ENCODE assay signal across 8 cellular contexts in genomic region chr11:44559207-44559943, GRCh38. TPM values are rescaled to one million over a fixed set of nuclear protein-coding genes. Genes with fewer than 3 reads are reported as not detected.
A peak's percentile ranks its signal among the peaks of the same experiment; 100 is the strongest.
DNase-seq lines count a peak whose midpoint lies in the region; ATAC-seq and TF ChIP-seq lines count a peak whose summit lies in the region.

No MANE protein-coding gene starts in this region.

- in situ Hi-C loops in gastrocnemius medialis (cut with MboI; ENCODE audit: low sequenced_read_pairs in 4 of 4) = loop anchor here (5.0 to 10.0 kb wide), 3 partner anchors 58 to 355 kb away; no protein-coding TSS in a partner anchor

- TF ChIP-seq POLR2A in Peyer's patch (IDR thresholded peaks at IDR 0.05) (no peak), gastrocnemius medialis (IDR thresholded peaks at IDR 0.05) (no peak)

- no peak overlapping the region for H3K4me3 Mint-ChIP-seq in activated CD4-positive, alpha-beta T cell treated with anti-CD3 and anti-CD28 coated beads, Interleukin-2, amount 10 ng/mL, durations not matched to agents 7 days and 5 days
- peak overlapping the region in 2 of 10 donors; percentile 41 to 60 for H3K4me3 Mint-ChIP-seq in naive thymus-derived CD4-positive, alpha-beta T cell

- H3K4me1 ChIP-seq in Peyer's patch = peaks cover 0 to 26% (median 13%) of the 10 kb centered on the region in 4 donors
- peaks cover 9 to 13% of the 10 kb centered on the region in 2 donors for H3K4me1 ChIP-seq in naive thymus-derived CD4-positive, alpha-beta T cell (ENCODE audit: control insufficient read depth in 2 of 2, insufficient read depth in 2 of 2, low read length in 2 of 2)
- H3K4me1 ChIP-seq in gastrocnemius medialis = peaks cover 11 to 12% of the 10 kb centered on the region in 2 donors

- intact Hi-C loops in naive thymus-derived CD4-positive, alpha-beta T cell (cut with micrococcal nuclease) = loop anchor here (5.0 kb wide), 1 partner anchor 333 kb away; no protein-coding TSS in a partner anchor
- intact Hi-C loops in posterior vena cava (cut with DNase I) (loop anchor here in 1 of 2 donors (2.0 kb wide), 1 partner anchor 61 kb away; no protein-coding TSS in a partner anchor), gastrocnemius medialis (cut with DNase I; ENCODE audit: low total_unique reads) (loop anchor here (5.0 kb wide), 1 partner anchor 353 kb away; no protein-coding TSS in a partner anchor)

- peaks cover 4% of the 10 kb centered on the region for H3K9me3 Mint-ChIP-seq in activated CD4-positive, alpha-beta T cell treated with anti-CD3 and anti-CD28 coated beads, Interleukin-2, amount 10 ng/mL, durations not matched to agents 7 days and 5 days
- peaks cover 0 to 3% (median 0%) of the 10 kb centered on the region in 11 donors for H3K9me3 Mint-ChIP-seq in naive thymus-derived CD4-positive, alpha-beta T cell

- H3K36me3 ChIP-seq in Peyer's patch (no peaks in the 10 kb centered on the region), gastrocnemius medialis (no peaks in the 10 kb centered on the region)
- no peaks in the 10 kb centered on the region for H3K36me3 ChIP-seq in naive thymus-derived CD4-positive, alpha-beta T cell (ENCODE audit: control insufficient read depth in 2 of 3, insufficient read depth in 3 of 3, low read length in 3 of 3)

- H3K27ac ChIP-seq in Peyer's patch (peak overlapping the region in 2 of 4 donors; percentile 6 to 65), gastrocnemius medialis (no peak overlapping the region)
- peak overlapping the region; percentile 35 for H3K27ac ChIP-seq in naive thymus-derived CD4-positive, alpha-beta T cell (ENCODE audit: low read depth, low read length)

- H3K4me1 Mint-ChIP-seq in activated CD4-positive, alpha-beta T cell treated with anti-CD3 and anti-CD28 coated beads, Interleukin-2, amount 10 ng/mL, durations not matched to agents 7 days and 5 days = peaks cover 50% of the 10 kb centered on the region
- peaks cover 11 to 46% (median 29%) of the 10 kb centered on the region in 7 donors for H3K4me1 Mint-ChIP-seq in naive thymus-derived CD4-positive, alpha-beta T cell

- CTCF ChIA-PET in activated CD4-positive, alpha-beta T cell treated with anti-CD3 and anti-CD28 coated beads, Interleukin-2, amount 10 ng/mL, durations not matched to agents 7 days and 5 days (lab: Charles Lee) = interaction anchor here (0.8 to 4.7 kb wide), 9 partner anchors 11 to 63 kb away, joined by 3 to 28 read pairs (median 4); no protein-coding TSS in a partner anchor
- CTCF ChIA-PET in naive thymus-derived CD4-positive, alpha-beta T cell (lab: Charles Lee) = interaction anchor here (1.2 to 15.2 kb wide), 8 partner anchors 10 to 352 kb away, joined by 3 to 379 read pairs (median 5); no protein-coding TSS in a partner anchor

- POLR2A ChIA-PET in activated CD4-positive, alpha-beta T cell treated with anti-CD3 and anti-CD28 coated beads, Interleukin-2, amount 10 ng/mL, durations not matched to agents 7 days and 5 days (lab: Charles Lee) = no interaction called here
- POLR2A ChIA-PET in naive thymus-derived CD4-positive, alpha-beta T cell (lab: Charles Lee) = interaction anchor here (0.8 to 3.3 kb wide), 3 partner anchors 12 to 56 kb away, joined by 4 to 32 read pairs (median 11); no protein-coding TSS in a partner anchor

- no peak overlapping the region for H3K4me3 ChIP-seq in Peyer's patch
- H3K4me3 ChIP-seq in naive thymus-derived CD4-positive, alpha-beta T cell (ENCODE audit: low read length) = peak overlapping the region; percentile 27
- no peak overlapping the region for H3K4me3 ChIP-seq in gastrocnemius medialis

- TF ChIP-seq CTCF in Peyer's patch (IDR thresholded peaks at IDR 0.05) (no peak), gastrocnemius medialis (IDR thresholded peaks at IDR 0.05 in 4 of 5, conservative IDR thresholded peaks at IDR 0.05 in 1 of 5) (no peak)

- H3K27me3 ChIP-seq in Peyer's patch = no peaks in the 10 kb centered on the region
- H3K27me3 ChIP-seq in naive thymus-derived CD4-positive, alpha-beta T cell (ENCODE audit: control insufficient read depth in 2 of 2, insufficient read depth in 2 of 2, low read length in 2 of 2) = no peaks in the 10 kb centered on the region
- H3K27me3 ChIP-seq in gastrocnemius medialis = no peaks in the 10 kb centered on the region

- peak; percentile 62 for DNase-seq in activated CD4-positive, alpha-beta T cell treated with anti-CD3 and anti-CD28 coated beads, Interleukin-2, amount 10 ng/mL, durations not matched to agents 7 days and 5 days
- no peak for DNase-seq in activated CD4-positive, alpha-beta T cell treated with anti-CD3 and anti-CD28 coated beads for 4 hours
- DNase-seq in Peyer's patch (peak in 2 of 3 donors; percentile 62 to 64), posterior vena cava (ENCODE audit: low spot score) (no peak), dermis blood vessel endothelial cell (no peak), gastrocnemius medialis (no peak)
- DNase-seq in naive thymus-derived CD4-positive, alpha-beta T cell = no peak

- H3K9me3 ChIP-seq in Peyer's patch = no peaks in the 10 kb centered on the region
- H3K9me3 ChIP-seq in naive thymus-derived CD4-positive, alpha-beta T cell (ENCODE audit: control insufficient read depth in 2 of 3, low read length in 3 of 3) = no peaks in the 10 kb centered on the region
- H3K9me3 ChIP-seq in gastrocnemius medialis = no peaks in the 10 kb centered on the region

- H3K27me3 Mint-ChIP-seq in activated CD4-positive, alpha-beta T cell treated with anti-CD3 and anti-CD28 coated beads, Interleukin-2, amount 10 ng/mL, durations not matched to agents 7 days and 5 days = no peaks in the 10 kb centered on the region
- H3K27me3 Mint-ChIP-seq in naive thymus-derived CD4-positive, alpha-beta T cell = no peaks in the 10 kb centered on the region

- no peaks in the 10 kb centered on the region for H3K36me3 Mint-ChIP-seq in activated CD4-positive, alpha-beta T cell treated with anti-CD3 and anti-CD28 coated beads, Interleukin-2, amount 10 ng/mL, durations not matched to agents 7 days and 5 days (ENCODE audit: low read depth)
- H3K36me3 Mint-ChIP-seq in naive thymus-derived CD4-positive, alpha-beta T cell = peaks cover 0 to 1% (median 0%) of the 10 kb centered on the region in 5 donors

- H3K27ac Mint-ChIP-seq in activated CD4-positive, alpha-beta T cell treated with anti-CD3 and anti-CD28 coated beads, Interleukin-2, amount 10 ng/mL, durations not matched to agents 7 days and 5 days = peak overlapping the region; percentile 84
- peak overlapping the region in 6 of 9 donors; percentile 10 to 74 (median 65) for H3K27ac Mint-ChIP-seq in naive thymus-derived CD4-positive, alpha-beta T cell

- ATAC-seq in HG02973 (IDR thresholded peaks at IDR 0.05; ENCODE audit: unreplicated experiment) = peak; percentile 74
- ATAC-seq in naive thymus-derived CD4-positive, alpha-beta T cell = peak; percentile 61
- no peak for ATAC-seq in gastrocnemius medialis

RNA-seq across cellular contexts. Expression of gene CD82, which starts 6.1 kb away (rescaled TPM):
- 100 to 1,000 TPM; 126 to 128 TPM for total RNA-seq in activated CD4-positive, alpha-beta T cell treated with anti-CD3 and anti-CD28 coated beads, Interleukin-2, amount 10 ng/mL, durations not matched to agents 7 days and 5 days
- total RNA-seq in Peyer's patch (100 to 1,000 TPM in 1 of 4 donors, 10 to 100 TPM in 3; 40.4 to 140 (median 78.4) TPM), posterior vena cava (10 to 100 TPM; 26.8 to 28.6 TPM), dermis blood vessel endothelial cell (8.5 and 14.1 TPM in 2 replicates), gastrocnemius medialis (10 to 100 TPM in 3 of 4 donors, 1 to 10 TPM in 1; 4.5 to 17.5 (median 13.5) TPM)
- total RNA-seq in naive thymus-derived CD4-positive, alpha-beta T cell = 100 to 1,000 TPM in 1 of 5 experiments, 10 to 100 TPM in 4; 37.0 to 319 (median 57.2) TPM
- 10 to 100 TPM; 36.4 to 63.1 TPM for polyA plus RNA-seq in naive thymus-derived CD4-positive, alpha-beta T cell

Comparison
In these comparisons a context has a peak if more than half of its experiments do, and no peak if none do; other contexts are left out.
1. DNase-seq: peak in activated CD4-positive, alpha-beta T cell treated with anti-CD3 and anti-CD28 coated beads, Interleukin-2, amount 10 ng/mL, durations not matched to agents 7 days and 5 days (single experiment) and Peyer's patch (2 of 3); none in activated CD4-positive, alpha-beta T cell treated with anti-CD3 and anti-CD28 coated beads for 4 hours (0 of 2), naive thymus-derived CD4-positive, alpha-beta T cell (0 of 9), posterior vena cava (single experiment), dermis blood vessel endothelial cell (single experiment) and gastrocnemius medialis (0 of 2).
2. ATAC-seq: peak in HG02973 (single experiment) and naive thymus-derived CD4-positive, alpha-beta T cell (single experiment); none in gastrocnemius medialis (0 of 2).